ENCODE assay signal across 8 cellular contexts in genomic region chr9:132354645-132355355, GRCh38. TPM values are rescaled to one million over a fixed set of nuclear protein-coding genes. Genes with fewer than 3 reads are reported as not detected.
DNase-seq lines count a peak whose midpoint lies in the region; ATAC-seq, FAIRE-seq and TF ChIP-seq lines count a peak whose summit lies in the region.

Gene SETX (minus strand): TSS chr9:132354986. CDS start chr9:132349428, 5,558 bp downstream.

- FAIRE-seq in GM18507 (lab: Jason Lieb, UNC): peak; percentile 96

- TF ChIP-seq CTCF in right atrium auricular region (IDR thresholded peaks at IDR 0.05) (peak in 1 of 2 donors; percentile 18), psoas muscle (IDR thresholded peaks at IDR 0.05) (no peak)

- ATAC-seq in HG02973 (IDR thresholded peaks at IDR 0.05; ENCODE audit: unreplicated experiment) (peak; percentile 76), psoas muscle (peak; percentile 96 to 99 (median 98))

- H3K27me3 ChIP-seq in right atrium auricular region (no peaks in the 10 kb centered on the region), psoas muscle (ENCODE audit: insufficient read depth in 3 of 3, low read length in 2 of 3) (no peaks in the 10 kb centered on the region)

- no peaks in the 10 kb centered on the region for H3K9me3 ChIP-seq in right atrium auricular region
- H3K9me3 ChIP-seq in psoas muscle: no peaks in the 10 kb centered on the region

- intact Hi-C loops in T-helper 2 cell treated with Interferon-gamma antibody and Interleukin-4, amounts not matched to agents 100 ng/mL and 5 ng/mL, for 36 hours (cut with micrococcal nuclease): loop anchor here (1.0 to 10.0 kb wide), 6 partner anchors 18 to 1080 kb away; partner anchors contain the start of genes FAM78A, GTF3C5 and TTF1
- intact Hi-C loops in psoas muscle (cut with DNase I): loop anchor here in 1 of 2 donors (5.0 kb wide), 1 partner anchor 53 kb away; the partner anchor contains the start of gene TTF1

- H3K4me1 ChIP-seq in right atrium auricular region (peaks cover 0 to 43% of the 10 kb centered on the region in 2 donors), psoas muscle (peaks cover 29% of the 10 kb centered on the region), urinary bladder (ENCODE audit: insufficient read depth) (no peaks in the 10 kb centered on the region)

- H3K36me3 ChIP-seq in right atrium auricular region (peaks cover 28% of the 10 kb centered on the region), psoas muscle (ENCODE audit: insufficient read depth in 1 of 2, low read depth in 1 of 2) (peaks cover 12 to 36% of the 10 kb centered on the region in 2 donors), urinary bladder (ENCODE audit: insufficient read depth) (no peaks in the 10 kb centered on the region)

- 0 to 1% (median 0%) methylated on average over 60 to 82 of the region's 82 CpGs for WGBS in psoas muscle, 3 donors
- WGBS in urinary bladder: under 1% methylated on average over 82 of the region's 82 CpGs

- H3K27ac ChIP-seq in right atrium auricular region (peak within 1 kb of the TSS; percentile 85 to 92), psoas muscle (peak within 1 kb of the TSS; percentile 99), urinary bladder (ENCODE audit: low read depth) (peak within 1 kb of the TSS; percentile 84)

- peak within 1 kb of the TSS; percentile 80 to 90 for H3K4me3 ChIP-seq in right atrium auricular region
- H3K4me3 ChIP-seq in psoas muscle: peak within 1 kb of the TSS; percentile 98
- peak within 1 kb of the TSS; percentile 85 for H3K4me3 ChIP-seq in urinary bladder (ENCODE audit: low read depth, low read length)

- DNase-seq in GM18507 (ENCODE audit: extremely low spot score, insufficient read length, low read depth): peak; percentile 99
- peak; percentile 96 to 98 for DNase-seq in NCI-H1930 (lab: John Stamatoyannopoulos, UW)
- peak; percentile 50 to 98 (median 96) for DNase-seq in anterior cingulate cortex (lab: John Stamatoyannopoulos, UW)
- peak; percentile 96 for DNase-seq in right atrium auricular region (ENCODE audit: low spot score)
- peak; percentile 99 for DNase-seq in psoas muscle

RNA-seq across cellular contexts. Expression of gene SETX, which starts in this region (rescaled TPM):
- 63.9 and 64.4 TPM in 2 replicates for total RNA-seq in T-helper 2 cell treated with Interferon-gamma antibody and Interleukin-4, amounts not matched to agents 100 ng/mL and 5 ng/mL, for 36 hours
- total RNA-seq in right atrium auricular region (10 to 100 TPM; 32.3 to 33.9 TPM), psoas muscle (10 to 100 TPM; 20.6 to 26.8 (median 22.7) TPM), urinary bladder (128 TPM)
- polyA plus RNA-seq in psoas muscle (10 to 100 TPM; 10.0 to 20.4 (median 19.8) TPM), urinary bladder (23.7 TPM)

Comparison
In these comparisons a context has a peak if more than half of its experiments do, and no peak if none do; other contexts are left out.
1. Peak in every context shown above with its lines: DNase-seq, ATAC-seq, H3K4me3 ChIP-seq and H3K27ac ChIP-seq.